Comparison of ENCODE assay signal across 10 cellular contexts in the genomic region with DNA sequence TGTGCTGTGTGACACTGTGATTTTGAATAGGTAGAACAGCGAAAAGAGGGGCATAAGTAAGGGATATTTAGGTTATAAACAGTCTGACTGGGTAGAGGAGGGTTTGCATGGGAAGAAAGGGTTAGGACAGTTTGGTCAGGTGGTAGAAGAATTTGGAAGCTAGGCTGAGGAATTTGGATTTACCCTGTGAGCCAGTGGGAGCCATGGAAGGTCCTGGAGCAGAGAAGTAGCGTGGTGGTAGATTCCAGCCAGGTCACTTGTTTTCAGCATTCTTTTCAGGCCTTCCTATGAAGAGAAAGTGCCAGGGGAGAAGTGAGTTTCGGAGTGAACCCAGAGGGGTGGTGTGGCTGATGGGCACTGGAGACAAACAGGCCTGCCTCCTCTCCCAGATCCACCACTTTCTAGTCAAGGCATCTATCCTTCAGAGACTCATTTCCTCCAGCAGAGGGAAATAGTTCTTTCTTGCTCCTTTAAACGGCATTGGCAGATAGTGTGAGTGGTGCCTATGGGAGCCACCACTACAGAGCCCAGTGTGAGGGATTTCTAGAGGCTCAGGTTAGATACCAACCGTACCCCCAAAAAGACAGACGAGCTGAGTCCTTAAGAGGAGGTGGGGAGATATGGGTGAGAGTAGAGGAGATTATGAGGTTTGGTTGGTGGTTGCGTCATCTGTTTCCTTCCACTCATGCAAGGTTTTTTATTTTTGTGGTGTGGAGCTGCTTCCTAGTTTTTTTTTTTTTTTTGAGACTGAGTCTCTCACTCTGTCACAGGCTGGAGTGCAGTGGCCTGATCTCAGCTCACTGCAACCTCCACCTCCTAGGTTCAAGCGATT. TPM values are rescaled to one million over a fixed set of nuclear protein-coding genes. Genes with fewer than 3 reads are reported as not detected.
DNase-seq lines count a peak whose midpoint lies in the region; ATAC-seq, FAIRE-seq and TF ChIP-seq lines count a peak whose summit lies in the region.
"Had no signal": no experiment of that assay in that cellular context is flagged by ENCODE, and none has a peak within 500 bp of the region (broad histone marks: within the 10 kb centered on the region; RNA-seq: fewer than 3 reads in every experiment).

No MANE protein-coding gene starts in this region.

- TF ChIP-seq CTCF in OCI-LY7 (conservative IDR thresholded peaks at IDR 0.05; ENCODE audit: low read length) (peak; percentile 35; the same call in 1 of the 2 replicates), choroid plexus epithelial cell (conservative IDR thresholded peaks at IDR 0.05; ENCODE audit: low read depth, low read length) (peak; percentile 38), Caco-2 (IDR thresholded peaks at IDR 0.05; ENCODE audit: insufficient read depth in 1 of 2, low read depth in 1 of 2, low read length in 1 of 2, severe bottlenecking in 1 of 2, unreplicated experiment in 1 of 2) (no peak), esophagus muscularis mucosa (IDR thresholded peaks at IDR 0.05) (no peak)

- H3K79me2 ChIP-seq in OCI-LY7 (ENCODE audit: insufficient read depth, low read depth, low read length), result peaks cover 84% of the 10 kb centered on the region

- no peaks in the 10 kb centered on the region for H3K9me3 Mint-ChIP-seq in Caco-2 (ENCODE audit: unreplicated experiment)

- intact Hi-C loops in OCI-LY7 (cut with micrococcal nuclease; ENCODE audit: unreplicated experiment), result no loop called here
- intact Hi-C loops in Caco-2 (cut with micrococcal nuclease; ENCODE audit: unreplicated experiment), result no loop called here
- intact Hi-C loops in esophagus muscularis mucosa (cut with DNase I), result no loop called here

- peak overlapping the region; percentile 85 for H3K4me2 ChIP-seq in OCI-LY7 (ENCODE audit: low read length)

- no peaks in the 10 kb centered on the region for H3K36me3 Mint-ChIP-seq in Caco-2 (ENCODE audit: insufficient read depth, unreplicated experiment)

- no peaks in the 10 kb centered on the region for H4K20me1 ChIP-seq in OCI-LY7 (ENCODE audit: insufficient read depth, low read length)

- POLR2A ChIA-PET in OCI-LY7 (lab: Charles Lee) (interaction anchor here (0.6 to 13.7 kb wide), 10 partner anchors 12 to 180 kb away, joined by 3 to 711 read pairs (median 4); partner anchors contain the start of genes HTD2, PXK and RPP14), Caco-2 (lab: Charles Lee) (no interaction called here)

- peak overlapping the region; percentile 62 for H3K4me3 ChIP-seq in OCI-LY7 (ENCODE audit: low read depth, low read length, poor library complexity, severe bottlenecking)
- H3K4me3 ChIP-seq in choroid plexus epithelial cell (ENCODE audit: low read depth, low read length), result no peak overlapping the region
- H3K4me3 ChIP-seq in small intestine (ENCODE audit: low read depth in 1 of 2, low read length in 2 of 2), result no peak overlapping the region
- H3K4me3 ChIP-seq in Caco-2 (ENCODE audit: low read depth, low read length), result no peak overlapping the region
- H3K4me3 ChIP-seq in esophagus muscularis mucosa, result no peak overlapping the region

- H3K27ac Mint-ChIP-seq in Caco-2 (ENCODE audit: unreplicated experiment), result no peak overlapping the region

- BruUV-seq in OCI-LY7 (replicated peaks; lab: Mats Ljungman, UMichigan) (TSS peak; percentile 92), Caco-2 (replicated peaks; lab: Mats Ljungman, UMichigan) (no TSS peak)

- no peaks in the 10 kb centered on the region for H3K27me3 Mint-ChIP-seq in Caco-2 (ENCODE audit: insufficient read depth, unreplicated experiment)

- no peak overlapping the region for H3K4me3 Mint-ChIP-seq in Caco-2 (ENCODE audit: unreplicated experiment)

- FAIRE-seq in small intestine (lab: Jason Lieb, UNC), result no peak

- H3K9me3 ChIP-seq in OCI-LY7 (ENCODE audit: low read length) (no peaks in the 10 kb centered on the region), small intestine (ENCODE audit: control insufficient read depth, low read depth) (no peaks in the 10 kb centered on the region), Caco-2 (no peaks in the 10 kb centered on the region), esophagus muscularis mucosa (no peaks in the 10 kb centered on the region)

- H3K36me3 ChIP-seq in OCI-LY7 (ENCODE audit: insufficient read depth, low read length) (peaks cover 50% of the 10 kb centered on the region), small intestine (ENCODE audit: control insufficient read depth in 2 of 2, insufficient read depth in 2 of 2, low read length in 2 of 2) (no peaks in the 10 kb centered on the region), Caco-2 (ENCODE audit: control insufficient read depth, insufficient read depth, low read length) (no peaks in the 10 kb centered on the region), esophagus muscularis mucosa (no peaks in the 10 kb centered on the region)

- DNase-seq in NK-92 treated with Interleukin-12 subunit alpha and Interleukin-12 subunit beta, amount 100 ng/mL, for 24 hours (lab: John Stamatoyannopoulos, UW), result peak; percentile 29
- DNase-seq in NK-92 (lab: John Stamatoyannopoulos, UW; ENCODE audit: unreplicated experiment), result no peak
- peak; percentile 79 for DNase-seq in OCI-LY7 (ENCODE audit: low spot score)
- peak; percentile 39 for DNase-seq in choroid plexus epithelial cell (ENCODE audit: low read depth)
- DNase-seq in small intestine, result peak; percentile 12
- no peak for DNase-seq in Caco-2
- no peak for DNase-seq in esophagus muscularis mucosa (ENCODE audit: extremely low spot score)
- DNase-seq: amygdala had no signal

- no peak for ATAC-seq in GM18870 (IDR thresholded peaks at IDR 0.05; ENCODE audit: unreplicated experiment)

- 74 to 84% (median 83%) methylated on average over 8 of the region's 8 CpGs for WGBS in small intestine, 3 donors
- WGBS in esophagus muscularis mucosa, result 85% methylated on average over 8 of the region's 8 CpGs

- H3K27ac ChIP-seq in OCI-LY7 (ENCODE audit: low read depth, low read length, poor library complexity, severe bottlenecking) (peak overlapping the region; percentile 99), small intestine (ENCODE audit: low read depth in 1 of 2, low read length in 1 of 2) (peak overlapping the region in 1 of 2 donors; percentile 11), esophagus muscularis mucosa (replicated peaks in 1 of 4) (no peak overlapping the region)
- H3K27ac ChIP-seq: 22Rv1 had no signal

- no peaks in the 10 kb centered on the region for H3K4me1 Mint-ChIP-seq in Caco-2 (ENCODE audit: low read depth, unreplicated experiment)

- TF ChIP-seq EP300 in esophagus muscularis mucosa (IDR thresholded peaks at IDR 0.05), result no peak

- TF ChIP-seq POLR2A in esophagus muscularis mucosa (IDR thresholded peaks at IDR 0.05; ENCODE audit: low read depth), result no peak

- H2AFZ ChIP-seq in OCI-LY7 (ENCODE audit: low read length), result no peak overlapping the region

- CTCF ChIA-PET in OCI-LY7 (lab: Charles Lee; ENCODE audit: unreplicated experiment) (interaction anchor here (0.5 to 1.3 kb wide), 3 partner anchors 18 to 21 kb away, joined by 3 to 5 read pairs (median 3); no protein-coding TSS in a partner anchor), Caco-2 (lab: Charles Lee) (interaction anchor here (0.8 kb wide), 1 partner anchor 62 kb away, joined by 7 read pairs; no protein-coding TSS in a partner anchor)

- no peaks in the 10 kb centered on the region for H3K9me2 ChIP-seq in OCI-LY7 (ENCODE audit: insufficient read depth, low read length)

- H3K27me3 ChIP-seq in small intestine (ENCODE audit: control insufficient read depth in 2 of 2, insufficient read depth in 2 of 2, low read length in 2 of 2), result no peaks in the 10 kb centered on the region
- no peaks in the 10 kb centered on the region for H3K27me3 ChIP-seq in Caco-2 (replicated peaks; ENCODE audit: control insufficient read depth, insufficient read depth, low read length)
- H3K27me3 ChIP-seq in esophagus muscularis mucosa, result no peaks in the 10 kb centered on the region

- H3K4me1 ChIP-seq in OCI-LY7 (ENCODE audit: insufficient read depth, low read length, poor library complexity, severe bottlenecking) (peaks cover 96% of the 10 kb centered on the region), small intestine (ENCODE audit: control insufficient read depth in 2 of 2, insufficient read depth in 1 of 2, low read depth in 1 of 2, low read length in 1 of 2) (peaks cover 0 to 3% of the 10 kb centered on the region in 2 donors), Caco-2 (no peaks in the 10 kb centered on the region), esophagus muscularis mucosa (peaks cover 11 to 57% (median 34%) of the 10 kb centered on the region in 4 donors)

RNA-seq across cellular contexts. Expression of gene PXK, which starts 21.2 kb away (rescaled TPM):
- 51.3 and 68.7 TPM in 2 replicates for total RNA-seq in OCI-LY7 (2014; rRNA removed; shearing (Covaris generic))
- 125 and 146 TPM in 2 replicates for total RNA-seq in OCI-LY7 (2022)
- 1 to 10 TPM; 5.1 to 9.2 (median 9.1) TPM for polyA plus RNA-seq in small intestine
- total RNA-seq in Caco-2 (2022), result 8.8 and 9.1 TPM in 2 replicates
- 10 to 100 TPM; 28.2 to 35.3 (median 30.3) TPM for total RNA-seq in esophagus muscularis mucosa

RNA-seq across cellular contexts. Expression of gene HTD2, which starts 47.6 kb away (rescaled TPM):
- total RNA-seq in OCI-LY7 (2014; rRNA removed; shearing (Covaris generic)), result 6.4 and 10.0 TPM in 2 replicates
- total RNA-seq in OCI-LY7 (2022) (8.0 and 13.0 TPM in 2 replicates), Caco-2 (2022) (8.2 and 13.2 TPM in 2 replicates), esophagus muscularis mucosa (10 to 100 TPM in 2 of 4 donors, 1 to 10 TPM in 2; 7.5 to 12.3 (median 10.4) TPM)
- 1 to 10 TPM; 5.4 to 7.8 (median 6.5) TPM for polyA plus RNA-seq in small intestine

RNA-seq across cellular contexts. Expression of gene RPP14, which starts 47.9 kb away (rescaled TPM):
- total RNA-seq in OCI-LY7 (2014; rRNA removed; shearing (Covaris generic)), result 10.2 and 12.8 TPM in 2 replicates
- total RNA-seq in OCI-LY7 (2022) (20.3 and 21.3 TPM in 2 replicates), Caco-2 (2022) (19.2 and 24.7 TPM in 2 replicates), esophagus muscularis mucosa (10 to 100 TPM in 3 of 4 donors, 1 to 10 TPM in 1; 9.1 to 16.0 (median 10.4) TPM)
- polyA plus RNA-seq in small intestine, result 10 to 100 TPM; 11.7 to 19.9 (median 18.6) TPM

Comparison
In these comparisons a context has a peak if more than half of its experiments do, and no peak if none do; other contexts are left out.
1. DNase-seq: peak in NK-92 treated with Interleukin-12 subunit alpha and Interleukin-12 subunit beta, amount 100 ng/mL, for 24 hours (single experiment), OCI-LY7 (single experiment), choroid plexus epithelial cell (single experiment) and small intestine (single experiment); none in NK-92 (single experiment), Caco-2 (0 of 2) and esophagus muscularis mucosa (single experiment).
2. CTCF ChIP-seq: peak in OCI-LY7 (single experiment) and choroid plexus epithelial cell (single experiment); none in Caco-2 (0 of 2) and esophagus muscularis mucosa (0 of 3).